ENCODE assay signal across 16 cellular contexts in the genomic region with DNA sequence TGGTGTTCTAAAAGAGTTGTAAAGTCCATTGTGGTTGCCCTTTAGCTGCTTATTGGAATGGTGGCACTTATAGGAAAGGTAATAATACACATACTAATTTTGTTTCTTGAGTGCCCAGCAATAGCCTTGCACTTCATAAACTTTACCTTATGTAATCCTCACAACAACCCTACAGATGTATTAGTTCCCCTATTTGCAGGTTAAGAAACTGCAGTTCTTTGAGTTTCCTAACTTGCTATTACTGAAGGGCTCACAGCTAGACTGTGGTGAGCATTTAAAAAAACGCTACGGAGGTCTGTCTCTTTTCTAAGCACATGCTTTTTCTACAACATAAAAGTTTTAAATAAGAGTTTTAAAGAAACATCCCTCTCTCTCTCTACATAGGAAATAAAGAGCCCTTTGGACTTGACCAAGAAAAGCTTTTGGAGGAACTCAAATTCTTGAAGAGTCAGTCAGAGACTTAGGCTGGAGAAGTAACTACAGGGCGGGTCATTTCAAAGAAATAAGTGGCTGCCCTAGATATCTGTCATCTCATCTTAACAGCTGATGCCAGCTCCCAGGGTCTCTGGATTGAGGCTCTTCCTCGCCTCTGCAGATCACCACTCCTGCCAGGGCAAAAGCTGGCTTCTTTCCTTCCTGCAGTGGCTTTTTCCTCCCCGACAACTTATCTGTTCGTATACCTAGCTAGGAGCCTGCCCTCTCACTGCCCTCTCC. TPM values are rescaled to one million over a fixed set of nuclear protein-coding genes. Genes with fewer than 3 reads are reported as not detected.
DNase-seq lines count a peak whose midpoint lies in the region; ATAC-seq, FAIRE-seq and TF ChIP-seq lines count a peak whose summit lies in the region.
"Had no signal": no experiment of that assay in that cellular context is flagged by ENCODE, and none has a peak within 500 bp of the region (broad histone marks: within the 10 kb centered on the region; RNA-seq: fewer than 3 reads in every experiment).

No MANE protein-coding gene starts in this region.

- DNase-seq in MM.1S (no peak), K562 (ENCODE audit: extremely low read depth in 1 of 4, low spot score in 3 of 4) (no peak), Karpas-422 (no peak)
- no peak for DNase-seq in activated CD4-positive, alpha-beta T cell treated with anti-CD3 and anti-CD28 coated beads, Interleukin-2, amount 50 U/mL, for 48 hours
- DNase-seq in effector CD4-positive, alpha-beta T cell, result no peak
- DNase-seq in effector CD8-positive, alpha-beta T cell (lab: John Stamatoyannopoulos, UW), result no peak
- DNase-seq: activated CD4-positive, alpha-beta T cell treated with anti-CD3 and anti-CD28 coated beads for 4 hours; activated naive CD4-positive, alpha-beta T cell treated with anti-CD3 and anti-CD28 coated beads, Interleukin-2, amount 50 U/mL, for 16 hours; CD4-positive, CD25-positive, alpha-beta regulatory T cell; left colon; ovary; Right ventricle myocardium superior; stimulated activated CD4-positive, alpha-beta T cell treated with anti-CD3 and anti-CD28 coated beads, Interleukin-2, amount 100 ng/mL, for 48 hours; stimulated activated naive CD8-positive, alpha-beta T cell treated with anti-CD3 and anti-CD28 coated beads, Interleukin-15, amount 100 ng/mL, for 72 hours had no signal

- in situ Hi-C loops in K562 (cut with MboI), result no loop called here

- H3K4me1 ChIP-seq in MM.1S (ENCODE audit: low read length) (peaks cover 17% of the 10 kb centered on the region), K562 (replicated peaks in 1 of 2; ENCODE audit: control insufficient read depth in 2 of 2, insufficient read depth in 2 of 2, low read length in 2 of 2) (peaks cover 0 to 10% of the 10 kb centered on the region in 2 experiments; a peak in 2 of 5 replicates), Karpas-422 (ENCODE audit: low read length) (no peaks in the 10 kb centered on the region)

- H3K27me3 ChIP-seq in MM.1S (replicated peaks; ENCODE audit: insufficient read depth, low read length), result no peaks in the 10 kb centered on the region
- H3K27me3 ChIP-seq in K562 (ENCODE audit: control insufficient read depth in 2 of 2, insufficient read depth in 2 of 2, low read length in 2 of 2), result peaks cover 0 to 8% of the 10 kb centered on the region in 2 experiments; a peak in 3 of 5 replicates
- H3K27me3 ChIP-seq in Karpas-422 (ENCODE audit: low read length), result no peaks in the 10 kb centered on the region; the same call in 1 of the 2 replicates
- H3K27me3 ChIP-seq: ovary had no signal

- CTCF ChIA-PET in K562 (lab: Yijun Ruan, JAX; ENCODE audit: low intra/inter-chr PET ratio), result no interaction called here

- TF ChIP-seq EP300 in K562 (IDR thresholded peaks at IDR 0.05; ENCODE audit: low read length), result no peak

- H3K4me2 ChIP-seq in MM.1S (ENCODE audit: low read depth, low read length) (peak overlapping the region; percentile 20), K562 (ENCODE audit: insufficient read depth, low read length) (no peak overlapping the region), Karpas-422 (ENCODE audit: low read depth, low read length, poor library complexity, severe bottlenecking) (no peak overlapping the region)

- H2AFZ ChIP-seq in MM.1S (ENCODE audit: low read length), result 0 out of 2 replicates have a peak overlapping the region, but pooled peaks have one; percentile 4
- no peak overlapping the region for H2AFZ ChIP-seq in K562 (ENCODE audit: low read depth, low read length)
- H2AFZ ChIP-seq in Karpas-422 (ENCODE audit: low read length), result no peak overlapping the region

- no peak for TF ChIP-seq POLR2A in K562 (conservative IDR thresholded peaks at IDR 0.05)

- H3K27ac ChIP-seq in MM.1S (ENCODE audit: low read length), result no peak overlapping the region; the same call in 1 of the 2 replicates
- H3K27ac ChIP-seq in K562 (ENCODE audit: extremely low read depth, low read depth, low read length), result no peak overlapping the region
- H3K27ac ChIP-seq in Karpas-422 (ENCODE audit: low read length), result no peak overlapping the region
- H3K27ac ChIP-seq: ovary had no signal

- WGBS in K562 (ENCODE audit: insufficient coverage, low coverage, missing lambda C conversion rate), result 2% methylated on average over 6 of the region's 6 CpGs

- H3K9ac ChIP-seq in MM.1S (ENCODE audit: low read length) (no peak overlapping the region), K562 (ENCODE audit: insufficient read depth in 1 of 2, low read depth in 2 of 2, low read length in 2 of 2) (no peak overlapping the region), Karpas-422 (ENCODE audit: low read length) (no peak overlapping the region)

- H4K20me1 ChIP-seq in MM.1S (ENCODE audit: insufficient read depth, low read length) (no peaks in the 10 kb centered on the region), K562 (replicated peaks; ENCODE audit: control insufficient read depth, insufficient read depth, low read length) (no peaks in the 10 kb centered on the region), Karpas-422 (ENCODE audit: insufficient read depth, low read depth, low read length) (no peaks in the 10 kb centered on the region)

- ATAC-seq in GM21723 (IDR thresholded peaks at IDR 0.05; ENCODE audit: unreplicated experiment) (peak; percentile 89), K562 (peak; percentile 51; the same call in 2 of the 3 replicates)
- ATAC-seq: left colon; stimulated activated naive CD8-positive, alpha-beta T cell treated with anti-CD3 and anti-CD28 coated beads, Interleukin-15, amount 100 ng/mL, for 72 hours had no signal

- TF ChIP-seq CTCF in GM12873 (IDR thresholded peaks at IDR 0.05; ENCODE audit: insufficient read depth, low read depth, low read length, missing control alignments), result peak; percentile 25
- peak; percentile 8; the same call in 1 of the 2 replicates for TF ChIP-seq CTCF in MM.1S (IDR thresholded peaks at IDR 0.05; ENCODE audit: low read length)
- TF ChIP-seq CTCF in K562 (IDR thresholded peaks at IDR 0.05 in 2 of 3, conservative IDR thresholded peaks at IDR 0.05 in 1 of 3; ENCODE audit: insufficient read depth in 2 of 3, low read depth in 1 of 3, low read length in 3 of 3), result no peak

- BruUV-seq in K562 (replicated peaks; lab: Mats Ljungman, UMichigan), result no TSS peak

- H3K79me2 ChIP-seq in MM.1S (ENCODE audit: low read length), result no peaks in the 10 kb centered on the region
- H3K79me2 ChIP-seq in K562 (ENCODE audit: control insufficient read depth, insufficient read depth, low read length), result no peaks in the 10 kb centered on the region
- H3K79me2 ChIP-seq in Karpas-422 (ENCODE audit: low read length), result no peaks in the 10 kb centered on the region

- H3K9me2 ChIP-seq in MM.1S (replicated peaks; ENCODE audit: insufficient read depth, low read length) (no peaks in the 10 kb centered on the region), Karpas-422 (replicated peaks; ENCODE audit: insufficient read depth, low read length) (no peaks in the 10 kb centered on the region)

- FAIRE-seq in K562 (lab: Jason Lieb, UNC), result no peak

- POLR2A ChIA-PET in K562 (lab: Yijun Ruan, JAX), result interaction anchor here (0.6 to 1.7 kb wide), 3 partner anchors 10 to 76 kb away, joined by 3 to 4 read pairs (median 3); no protein-coding TSS in a partner anchor

- H3K9me1 ChIP-seq in K562 (ENCODE audit: control insufficient read depth, insufficient read depth, low read length), result no peaks in the 10 kb centered on the region

- intact Hi-C loops in K562 (cut with micrococcal nuclease), result no loop called here

- H3F3A ChIP-seq in MM.1S (ENCODE audit: insufficient read depth, low read length), result peaks cover 5% of the 10 kb centered on the region; the same call in 1 of the 2 replicates

- no peaks in the 10 kb centered on the region for H3K9me3 ChIP-seq in MM.1S (replicated peaks; ENCODE audit: insufficient read depth, low read length)
- H3K9me3 ChIP-seq in K562 (replicated peaks; ENCODE audit: control insufficient read depth, insufficient read depth, low read depth, low read length), result no peaks in the 10 kb centered on the region
- no peaks in the 10 kb centered on the region for H3K9me3 ChIP-seq in Karpas-422 (ENCODE audit: low read length)
- H3K9me3 ChIP-seq: ovary had no signal

- H3K36me3 ChIP-seq in MM.1S (replicated peaks; ENCODE audit: insufficient read depth, low read length) (no peaks in the 10 kb centered on the region), K562 (ENCODE audit: control insufficient read depth, insufficient read depth, low read length) (no peaks in the 10 kb centered on the region), Karpas-422 (ENCODE audit: insufficient read depth, low read length) (no peaks in the 10 kb centered on the region)
- H3K36me3 ChIP-seq: ovary had no signal

- no peak for TF ChIP-seq RAD21 in K562 (CRISPR knock-in tag; conservative IDR thresholded peaks at IDR 0.05 in 1 of 2, IDR thresholded peaks at IDR 0.05 in 1 of 2)

- no peak overlapping the region for H3K4me3 ChIP-seq in MM.1S (ENCODE audit: low read length)
- no peak overlapping the region for H3K4me3 ChIP-seq in K562
- no peak overlapping the region for H3K4me3 ChIP-seq in Karpas-422 (ENCODE audit: low read length)
- H3K4me3 ChIP-seq: ovary had no signal

TF ChIP-seq in K562, 482 proteins besides CTCF, POLR2A, EP300 and RAD21 (continues in another document):
- TF ChIP-seq CC2D1A (IDR thresholded peaks at IDR 0.05), result no peak
- TF ChIP-seq DMBX1 (CRISPR knock-in tag; IDR thresholded peaks at IDR 0.05; ENCODE audit: borderline replicate concordance), result no peak
- TF ChIP-seq ZNF143 (CRISPR knock-in tag; IDR thresholded peaks at IDR 0.05), result no peak
- TF ChIP-seq GTF2A2 (tag; IDR thresholded peaks at IDR 0.05), result no peak
- no peak for TF ChIP-seq MED1 (CRISPR knock-in tag; IDR thresholded peaks at IDR 0.05; ENCODE audit: borderline replicate concordance)

RNA-seq across cellular contexts. Expression of gene FBXW7, which starts 42.0 kb away (rescaled TPM):
- 29.9 and 116 TPM in 2 replicates for total RNA-seq in K562 (2011; cell fraction: chromatin; rRNA removed; ENCODE audit: low replicate concordance)
- 13.0 and 18.2 TPM in 2 replicates for total RNA-seq in K562 (2011; cell fraction: nucleolus; rRNA removed)
- 39.8 and 74.2 TPM in 2 replicates for total RNA-seq in K562 (2011; cell fraction: nucleoplasm; rRNA removed)
- total RNA-seq in K562 (2014; rRNA removed) (19.6 and 26.4 TPM in 2 replicates), K562 (2014; rRNA removed; fragmentation: Illumina TruSeq; extraction: Trizol) (44.2 and 54.8 TPM in 2 replicates), K562 (2015; rRNA removed; fragmentation: Illumina TruSeq; extraction: Trizol) (39.9 TPM in 2 replicates), K562 (2021) (19.4 and 19.9 TPM in 2 replicates)
- polyA plus RNA-seq in K562 (2011; rRNA removed) (12.0 and 16.4 TPM in 2 replicates), K562 (2014; fragmentation: Illumina TruSeq; extraction: Trizol) (13.1 and 14.3 TPM in 2 replicates), K562 (2014; fragmentation: Nextera tagmentation; extraction: Ambion mirVana) (1 to 10 TPM; 6.8 to 9.1 TPM), K562 (2014; rRNA removed) (11.8 and 12.4 TPM in 2 replicates)
- polyA plus RNA-seq in K562 (2011; cell fraction: cytosol; rRNA removed), result 2.0 and 5.6 TPM in 2 replicates
- polyA plus RNA-seq in K562 (2011; cell fraction: nucleus; rRNA removed), result 29.6 and 42.8 TPM in 2 replicates
- polyA plus RNA-seq in K562 (2012), result 12.5 and 13.1 TPM in 2 replicates
- 95.7 and 99.2 TPM in 2 replicates for polyA minus RNA-seq in K562 (2011; rRNA and poly(A)+ RNA removed)
- polyA minus RNA-seq in K562 (2011; cell fraction: cytosol; rRNA and poly(A)+ RNA removed), result 10.4 and 10.5 TPM in 2 replicates
- 37.0 and 64.0 TPM in 2 replicates for polyA minus RNA-seq in K562 (2011; cell fraction: nucleus; rRNA and poly(A)+ RNA removed)
- 30.9 and 44.4 TPM in 2 replicates for total RNA-seq in Karpas-422 (2014; rRNA removed; shearing (Covaris generic); ENCODE audit: low replicate concordance)

Comparison
In these comparisons a context has a peak if more than half of its experiments do, and no peak if none do; other contexts are left out.
1. CTCF ChIP-seq: peak in GM12873 (single experiment) and MM.1S (single experiment); none in K562 (0 of 3).